In the genomic region with DNA sequence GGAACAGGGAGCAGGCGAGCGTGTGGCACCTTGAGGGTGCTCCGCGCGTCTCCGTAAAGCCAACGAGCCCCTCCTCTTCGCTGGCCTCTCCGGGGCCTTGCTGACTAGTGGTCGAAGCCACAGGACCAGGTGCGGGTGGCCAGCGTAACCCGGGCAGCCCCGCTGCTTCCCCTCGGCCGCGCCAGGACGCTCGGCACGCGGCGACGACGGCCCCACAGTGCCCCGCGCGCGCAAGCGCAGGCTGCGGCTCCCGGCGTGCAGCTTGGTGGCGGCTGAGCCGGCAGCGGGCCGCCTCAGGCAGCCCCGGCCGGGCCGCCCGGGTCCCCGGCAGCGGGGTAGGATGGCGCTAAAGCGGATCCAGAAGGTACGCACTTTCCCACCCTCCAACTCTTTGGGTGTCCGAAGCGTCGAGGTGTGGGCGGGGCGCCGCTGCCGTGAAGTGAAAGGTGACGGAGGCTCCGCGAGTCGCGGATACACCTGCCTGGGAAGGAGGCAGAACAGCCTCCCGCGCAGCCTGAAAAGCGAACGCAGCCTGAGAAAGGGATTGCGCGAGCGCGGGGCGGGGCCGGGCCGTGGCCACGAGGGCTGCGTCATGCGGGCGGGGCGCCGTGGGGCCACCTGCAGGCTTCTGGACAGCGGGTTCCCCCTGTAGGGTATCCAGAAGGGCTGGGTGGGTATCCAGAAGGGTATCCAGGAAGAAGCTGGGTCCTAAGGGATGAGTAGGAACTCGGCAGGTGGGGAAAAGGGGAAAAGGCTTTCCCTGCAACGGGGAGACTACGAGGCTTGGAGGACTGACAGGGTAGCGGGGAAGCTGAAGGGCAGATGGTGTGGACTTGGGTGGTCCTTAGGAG, we compare ENCODE assay signal across 8 cellular contexts. TPM values are rescaled to one million over a fixed set of nuclear protein-coding genes. Genes with fewer than 3 reads are reported as not detected.
DNase-seq lines count a peak whose midpoint lies in the region; ATAC-seq lines count a peak whose summit lies in the region.

A gene (plus strand): TSS at position 244 of the 851 bp plus-strand sequence. CDS start 97 bp downstream, at position 341.

- WGBS in right cardiac atrium, result under 1% methylated on average over 79 of the region's 79 CpGs
- 0% methylated on average over 64 to 79 of the region's 79 CpGs for whole genome bisulfite sequencing in aorta, 2 donors

- H3K9ac ChIP-seq in rectal smooth muscle tissue (ENCODE audit: low read length), result peak within 1 kb of the TSS; percentile 53

- H3K36me3 ChIP-seq in rectal smooth muscle tissue (ENCODE audit: control insufficient read depth, insufficient read depth, low read length) (no peaks in the 10 kb centered on the region), aorta (ENCODE audit: control insufficient read depth in 1 of 2, insufficient read depth in 2 of 2, low read length in 1 of 2) (no peaks in the 10 kb centered on the region)

- DNase-seq in NCI-H1694 (lab: John Stamatoyannopoulos, UW), result peak; percentile 79
- DNase-seq in right cardiac atrium, result peak; percentile 88 to 95 (median 94)
- peak; percentile 89 to 96 for DNase-seq in aorta

- peak; percentile 91 for ATAC-seq in GM18502 (IDR thresholded peaks at IDR 0.05; ENCODE audit: poor library complexity, unreplicated experiment)
- peak; percentile 91 for ATAC-seq in HG02870 (IDR thresholded peaks at IDR 0.05; ENCODE audit: unreplicated experiment)
- peak; percentile 97 for ATAC-seq in right cardiac atrium
- peak; percentile 95 for ATAC-seq in aorta (ENCODE audit: low FRiP score)

- H3K9me3 ChIP-seq in right cardiac atrium (ENCODE audit: control insufficient read depth, low read length) (no peaks in the 10 kb centered on the region), aorta (ENCODE audit: control insufficient read depth, low read length) (no peaks in the 10 kb centered on the region)

- intact Hi-C loops in T-helper 2 cell treated with Interferon-gamma antibody and Interleukin-4, amounts not matched to agents 100 ng/mL and 5 ng/mL, for 36 hours (cut with micrococcal nuclease), result loop anchor here (1.0 to 5.0 kb wide), 4 partner anchors 20 to 344 kb away; a partner anchor contains a TSS
- intact Hi-C loops in right cardiac atrium (cut with DNase I), result no loop called here
- intact Hi-C loops in aorta (cut with DNase I), result loop anchor here (2.0 to 5.0 kb wide), 2 partner anchors 54 to 58 kb away; a partner anchor contains a TSS

- H3K4me3 ChIP-seq in right cardiac atrium (ENCODE audit: low read length), result peak within 1 kb of the TSS; percentile 60
- H3K4me3 ChIP-seq in rectal smooth muscle tissue (ENCODE audit: low read length), result peak within 1 kb of the TSS; percentile 74
- peak within 1 kb of the TSS; percentile 45 to 69 for H3K4me3 ChIP-seq in aorta (ENCODE audit: low read length in 2 of 2)

- no peaks in the 10 kb centered on the region for H3K27me3 ChIP-seq in right cardiac atrium (ENCODE audit: control insufficient read depth, insufficient read depth)
- H3K27me3 ChIP-seq in rectal smooth muscle tissue (ENCODE audit: control insufficient read depth, insufficient read depth, low read length), result no peaks in the 10 kb centered on the region
- H3K27me3 ChIP-seq in aorta (ENCODE audit: control insufficient read depth in 1 of 2, insufficient read depth in 2 of 2, low read length in 1 of 2), result no peaks in the 10 kb centered on the region

- H3K4me1 ChIP-seq in right cardiac atrium (ENCODE audit: control insufficient read depth, insufficient read depth, low read length) (no peaks in the 10 kb centered on the region), rectal smooth muscle tissue (ENCODE audit: control insufficient read depth, insufficient read depth, low read length) (no peaks in the 10 kb centered on the region), aorta (ENCODE audit: control insufficient read depth in 1 of 2, insufficient read depth in 2 of 2, low read length in 2 of 2) (no peaks in the 10 kb centered on the region)

- peak within 1 kb of the TSS; percentile 91 for H3K27ac ChIP-seq in angular gyrus (ENCODE audit: low read depth, low read length)
- H3K27ac ChIP-seq in right cardiac atrium (ENCODE audit: low read length), result peak within 1 kb of the TSS; percentile 88
- H3K27ac ChIP-seq in rectal smooth muscle tissue (ENCODE audit: low read depth, low read length), result peak within 1 kb of the TSS; percentile 91
- peak within 1 kb of the TSS; percentile 53 to 89 for H3K27ac ChIP-seq in aorta (ENCODE audit: low read depth in 1 of 2, low read length in 2 of 2)

RNA-seq across cellular contexts. Expression of the gene that starts here (rescaled TPM):
- 10.3 and 11.7 TPM in 2 replicates for total RNA-seq in T-helper 2 cell treated with Interferon-gamma antibody and Interleukin-4, amounts not matched to agents 100 ng/mL and 5 ng/mL, for 36 hours
- total RNA-seq in right cardiac atrium (10 to 100 TPM; 40.6 to 53.4 (median 44.4) TPM), aorta (10 to 100 TPM; 21.6 to 21.8 TPM)
- polyA plus RNA-seq in right cardiac atrium (48.7 TPM), aorta (10 to 100 TPM; 20.0 to 40.1 TPM)

Comparison
In these comparisons a context has a peak if more than half of its experiments do, and no peak if none do; other contexts are left out.
1. Peak in every context shown above with its lines: DNase-seq, ATAC-seq, H3K4me3 ChIP-seq and H3K27ac ChIP-seq.
2. intact Hi-C loops: an anchor here in T-helper 2 cell treated with Interferon-gamma antibody and Interleukin-4, amounts not matched to agents 100 ng/mL and 5 ng/mL, for 36 hours (1.0 to 5.0 kb wide) and aorta (2.0 to 5.0 kb wide); none called in right cardiac atrium.